Comparison of ENCODE assay signal across 22 cellular contexts in the genomic region with DNA sequence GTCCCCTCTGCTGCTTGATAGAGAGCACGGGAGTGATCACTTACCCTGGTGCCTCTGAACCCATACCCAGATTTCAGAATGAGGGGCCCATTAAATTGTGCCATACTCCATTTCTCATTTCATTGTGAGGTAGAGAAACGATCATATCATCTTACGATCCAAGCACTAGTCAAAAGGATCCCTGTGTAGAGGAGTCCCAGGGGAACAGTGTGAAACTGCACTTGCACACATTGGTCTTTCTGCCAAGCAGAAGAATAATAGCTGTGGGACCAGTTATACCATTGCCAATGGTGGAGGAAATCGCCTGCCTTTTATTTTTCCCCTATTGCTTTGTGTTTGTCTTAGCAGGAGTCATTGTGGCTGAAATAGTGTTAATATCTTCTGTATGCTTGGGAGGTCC.
"Had no signal": no experiment of that assay in that cellular context is flagged by ENCODE, and none has a peak within 500 bp of the region (broad histone marks: within the 10 kb centered on the region; RNA-seq: fewer than 3 reads in every experiment).

No MANE protein-coding gene starts in this region.

- H3K4me3 Mint-ChIP-seq: activated naive CD8-positive, alpha-beta T cell; activated T-cell treated with anti-CD3 and anti-CD28 coated beads, Interleukin-2, amount 50 U/mL, for 24 hours; activated T-helper 17 cell treated with anti-CD3 and anti-CD28 coated beads, Interleukin-2, amount 50 U/mL, for 72 hours; dendritic cell treated with granulocyte-macrophage colony-stimulating factor and Interleukin-4, amounts not matched to agents 40 ng/mL and 50 ng/mL, for 4 days; memory B cell; natural killer cell treated with Interleukin-12 subunit alpha and Interleukin-12 subunit beta and Interleukin-15 and Interleukin-18, amount 100 ng/mL, for 72 hours had no signal

- H3K27ac Mint-ChIP-seq: activated naive CD8-positive, alpha-beta T cell; activated T-cell treated with anti-CD3 and anti-CD28 coated beads, Interleukin-2, amount 50 U/mL, for 24 hours; activated T-helper 17 cell treated with anti-CD3 and anti-CD28 coated beads, Interleukin-2, amount 50 U/mL, for 72 hours; dendritic cell treated with granulocyte-macrophage colony-stimulating factor and Interleukin-4, amounts not matched to agents 40 ng/mL and 50 ng/mL, for 4 days; memory B cell; natural killer cell treated with Interleukin-12 subunit alpha and Interleukin-12 subunit beta and Interleukin-15 and Interleukin-18, amount 100 ng/mL, for 72 hours had no signal

- H3K9me3 Mint-ChIP-seq: activated T-cell treated with anti-CD3 and anti-CD28 coated beads, Interleukin-2, amount 50 U/mL, for 24 hours; activated T-helper 17 cell treated with anti-CD3 and anti-CD28 coated beads, Interleukin-2, amount 50 U/mL, for 72 hours; dendritic cell treated with granulocyte-macrophage colony-stimulating factor and Interleukin-4, amounts not matched to agents 40 ng/mL and 50 ng/mL, for 4 days; memory B cell; natural killer cell treated with Interleukin-12 subunit alpha and Interleukin-12 subunit beta and Interleukin-15 and Interleukin-18, amount 100 ng/mL, for 72 hours had no signal

- ATAC-seq: activated T-helper 17 cell treated with anti-CD3 and anti-CD28 coated beads, Interleukin-2, amount 50 U/mL, for 72 hours; left colon; natural killer cell treated with Interleukin-12 subunit alpha and Interleukin-12 subunit beta and Interleukin-15 and Interleukin-18, amount 100 ng/mL, for 72 hours had no signal

- DNase-seq: activated CD4-positive, alpha-beta T cell treated with anti-CD3 and anti-CD28 coated beads for 1 hour; activated CD4-positive, alpha-beta T cell treated with anti-CD3 and anti-CD28 coated beads, Interleukin-2, amount 50 U/mL, for 4 hours; activated CD8-positive, alpha-beta memory T cell treated with anti-CD3 and anti-CD28 coated beads for 24 hours; activated CD8-positive, alpha-beta memory T cell treated with anti-CD3 and anti-CD28 coated beads, Interleukin-2, amount 50 U/mL, for 4 hours; activated T-cell treated with anti-CD3 and anti-CD28 coated beads, Interleukin-2, amount 50 U/mL, for 24 hours; adrenal gland; brain microvascular endothelial cell; caudate nucleus; effector CD4-positive, alpha-beta T cell; foreskin fibroblast; heart right ventricle; islet precursor cell; left colon; ovary; stimulated activated CD4-positive, alpha-beta T cell treated with anti-CD3 and anti-CD28 coated beads, Interleukin-4, amount 100 ng/mL, for 1 hour; stimulated activated naive CD4-positive, alpha-beta T cell treated with Interleukin-2 at 50 U/mL for 16 hours; upper lobe of left lung had no signal

- H3K27me3 Mint-ChIP-seq: activated naive CD8-positive, alpha-beta T cell; activated T-cell treated with anti-CD3 and anti-CD28 coated beads, Interleukin-2, amount 50 U/mL, for 24 hours; activated T-helper 17 cell treated with anti-CD3 and anti-CD28 coated beads, Interleukin-2, amount 50 U/mL, for 72 hours; dendritic cell treated with granulocyte-macrophage colony-stimulating factor and Interleukin-4, amounts not matched to agents 40 ng/mL and 50 ng/mL, for 4 days; memory B cell; natural killer cell treated with Interleukin-12 subunit alpha and Interleukin-12 subunit beta and Interleukin-15 and Interleukin-18, amount 100 ng/mL, for 72 hours had no signal
